Comparison of ENCODE assay signal across 20 cellular contexts in genomic region chr12:7102582-7102981, GRCh38. TPM values are rescaled to one million over a fixed set of nuclear protein-coding genes. Genes with fewer than 3 reads are reported as not detected.
"Had no signal": no experiment of that assay in that cellular context is flagged by ENCODE, and none has a peak within 500 bp of the region (broad histone marks: within the 10 kb centered on the region; RNA-seq: fewer than 3 reads in every experiment).

No MANE protein-coding gene starts in this region.

- H3K36me3 ChIP-seq: uterus had no signal

- H3K4me3 Mint-ChIP-seq: activated B cell treated with CpG ODN at 0.5 μM for 24 hours; activated CD4-positive, alpha-beta T cell treated with anti-CD3 and anti-CD28 coated beads, Interleukin-2, amount 10 ng/mL, durations not matched to agents 7 days and 5 days; activated naive CD4-positive, alpha-beta T cell treated with anti-CD3 and anti-CD28 coated beads, Interleukin-2, amount 10 ng/mL, durations not matched to agents 7 days and 5 days; brain; mesothelial cell of epicardium; neural crest cell; T-helper 2 cell treated with Interferon-gamma antibody and Interleukin-4, amounts not matched to agents 5 μg/mL and 100 μg/mL, for 36 hours had no signal

- H3K4me1 ChIP-seq: foreskin keratinocyte, uterus had no signal

- H3K27me3 ChIP-seq: foreskin keratinocyte, sigmoid colon, spleen, thyroid gland, uterus had no signal

- ATAC-seq: foreskin keratinocyte had no signal

- DNase-seq: activated B cell treated with CpG ODN at 0.5 μM for 24 hours; activated CD4-positive, alpha-beta T cell treated with anti-CD3 and anti-CD28 coated beads, Interleukin-2, amount 10 ng/mL, durations not matched to agents 7 days and 5 days; activated naive CD4-positive, alpha-beta T cell treated with anti-CD3 and anti-CD28 coated beads, Interleukin-2, amount 10 ng/mL, durations not matched to agents 7 days and 5 days; central memory CD4-positive, alpha-beta T cell; cortex of kidney; effector CD4-positive, alpha-beta T cell; foreskin keratinocyte; glutamatergic neuron; hypothalamus; spleen; thyroid gland; uterus had no signal

- H3K4me1 Mint-ChIP-seq: brain had no signal

- H3K4me3 ChIP-seq: sigmoid colon, spleen, thyroid gland, uterus had no signal

- H3K27me3 Mint-ChIP-seq: activated B cell treated with CpG ODN at 0.5 μM for 24 hours; activated CD4-positive, alpha-beta T cell treated with anti-CD3 and anti-CD28 coated beads, Interleukin-2, amount 10 ng/mL, durations not matched to agents 7 days and 5 days; activated naive CD4-positive, alpha-beta T cell treated with anti-CD3 and anti-CD28 coated beads, Interleukin-2, amount 10 ng/mL, durations not matched to agents 7 days and 5 days had no signal

- H3K27ac ChIP-seq: foreskin keratinocyte had no signal

- H3K27ac Mint-ChIP-seq: activated B cell treated with CpG ODN at 0.5 μM for 24 hours; activated naive CD4-positive, alpha-beta T cell treated with anti-CD3 and anti-CD28 coated beads, Interleukin-2, amount 10 ng/mL, durations not matched to agents 7 days and 5 days; brain; mesothelial cell of epicardium; T-helper 2 cell treated with Interferon-gamma antibody and Interleukin-4, amounts not matched to agents 5 μg/mL and 100 μg/mL, for 36 hours had no signal

- H3K9me3 ChIP-seq: thyroid gland, uterus had no signal

RNA-seq across cellular contexts. Expression of gene RBP5, which starts 26.1 kb away (rescaled TPM):
- total RNA-seq: activated B cell treated with CpG ODN at 0.5 μM for 24 hours, foreskin keratinocyte, kidney epithelial cell, osteocyte, pulmonary artery endothelial cell had no signal
